12 cellular contexts compared by ENCODE assay signal in the genomic region with DNA sequence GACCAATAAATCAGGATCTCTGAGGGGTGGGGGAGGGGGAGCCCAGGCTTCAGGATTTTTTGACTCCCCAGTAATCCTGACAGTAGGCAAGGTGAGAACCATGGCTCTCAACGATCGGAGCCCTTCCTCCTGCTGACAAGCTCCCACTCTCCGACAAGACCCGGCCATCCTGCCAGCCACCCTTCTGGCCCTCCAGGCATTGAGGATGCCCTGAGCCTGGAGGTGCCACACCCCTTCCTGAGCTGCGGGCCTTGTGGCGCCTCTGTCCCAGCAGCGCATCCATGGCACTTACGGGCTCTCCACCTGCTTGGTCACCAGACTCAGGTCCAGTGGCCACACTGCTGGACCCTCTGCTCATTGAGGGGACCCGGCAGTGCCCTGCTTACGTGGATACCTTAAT. TPM values are rescaled to one million over a fixed set of nuclear protein-coding genes. Genes with fewer than 3 reads are reported as not detected.
A peak's percentile ranks its signal among the peaks of the same experiment; 100 is the strongest.
DNase-seq lines count a peak whose midpoint lies in the region; ATAC-seq and TF ChIP-seq lines count a peak whose summit lies in the region.
"Had no signal": no experiment of that assay in that cellular context is flagged by ENCODE, and none has a peak within 500 bp of the region (broad histone marks: within the 10 kb centered on the region; RNA-seq: fewer than 3 reads in every experiment).

No MANE protein-coding gene starts in this region.

- no peak overlapping the region for H3K4me3 ChIP-seq in GM23248
- H3K4me3 ChIP-seq in ascending aorta = no peak overlapping the region
- H3K4me3 ChIP-seq in mesenchymal stem cell (ENCODE audit: insufficient read depth in 1 of 2, low read depth in 1 of 2, low read length in 2 of 2) = no peak overlapping the region
- H3K4me3 ChIP-seq: lung had no signal

- peak overlapping the region; percentile 56 for H3K9ac ChIP-seq in GM23248
- peak overlapping the region; percentile 78 for H3K9ac ChIP-seq in mesenchymal stem cell (ENCODE audit: low read length)

- H3K79me1 ChIP-seq in mesenchymal stem cell (replicated peaks; ENCODE audit: low read length, poor library complexity, severe bottlenecking) = peaks cover 15% of the 10 kb centered on the region

- H3K4me3 Mint-ChIP-seq in stimulated activated effector memory CD8-positive, alpha-beta T cell treated with anti-CD3 and anti-CD28 coated beads, Interleukin-12 subunit alpha, Interleukin-12 subunit beta, amount 100 ng/mL, for 72 hours = no peak overlapping the region
- H3K4me3 Mint-ChIP-seq: activated CD8-positive, alpha-beta T cell treated with anti-CD3 and anti-CD28 coated beads for 36 hours; stimulated activated naive CD8-positive, alpha-beta T cell treated with anti-CD3 and anti-CD28 coated beads, Interleukin-15, amount 100 ng/mL, for 72 hours had no signal

- H3K4me1 ChIP-seq in GM23248 (ENCODE audit: insufficient read depth) (peaks cover 40% of the 10 kb centered on the region), ascending aorta (peaks cover 13 to 42% of the 10 kb centered on the region in 2 donors), mesenchymal stem cell (ENCODE audit: control insufficient read depth, insufficient read depth, low read depth, low read length) (peaks cover 32% of the 10 kb centered on the region)

- 91 to 95% methylated on average over 10 of the region's 10 CpGs for WGBS in GM23248 (ENCODE audit: low coverage in 1 of 2, low lambda C conversion rate in 2 of 2, missing lambda C conversion rate in 2 of 2), 2 experiments
- WGBS in mesenchymal stem cell = 98% methylated on average over 8 of the region's 10 CpGs

- H3K9me3 Mint-ChIP-seq in stimulated activated effector memory CD8-positive, alpha-beta T cell treated with anti-CD3 and anti-CD28 coated beads, Interleukin-12 subunit alpha, Interleukin-12 subunit beta, amount 100 ng/mL, for 72 hours = no peaks in the 10 kb centered on the region

- in situ Hi-C loops in GM23248 (cut with MboI) = no loop called here

- H4K20me1 ChIP-seq in GM23248 (ENCODE audit: insufficient read depth) = no peaks in the 10 kb centered on the region

- H3F3A ChIP-seq in GM23248 (ENCODE audit: insufficient read depth) = peaks cover 37% of the 10 kb centered on the region

- H3K27me3 ChIP-seq in GM23248 (replicated peaks; ENCODE audit: insufficient read depth) (no peaks in the 10 kb centered on the region), ascending aorta (no peaks in the 10 kb centered on the region), mesenchymal stem cell (ENCODE audit: control insufficient read depth in 1 of 2, insufficient read depth in 1 of 2, low read length in 2 of 2) (no peaks in the 10 kb centered on the region)

- H3K4me1 Mint-ChIP-seq in stimulated activated effector memory CD8-positive, alpha-beta T cell treated with anti-CD3 and anti-CD28 coated beads, Interleukin-12 subunit alpha, Interleukin-12 subunit beta, amount 100 ng/mL, for 72 hours = peaks cover 23% of the 10 kb centered on the region

- H2AFZ ChIP-seq in GM23248 = no peak overlapping the region
- H2AFZ ChIP-seq in mesenchymal stem cell (ENCODE audit: low read depth, low read length) = no peak overlapping the region

- H4K8ac ChIP-seq in mesenchymal stem cell (ENCODE audit: low read length) = peak overlapping the region; percentile 83

- peaks cover 7% of the 10 kb centered on the region; the same call in 1 of the 2 replicates for H3K36me3 ChIP-seq in GM23248 (ENCODE audit: low read depth)
- H3K36me3 ChIP-seq in ascending aorta = no peaks in the 10 kb centered on the region
- peaks cover 27 to 33% of the 10 kb centered on the region in 2 experiments for H3K36me3 ChIP-seq in mesenchymal stem cell (ENCODE audit: control insufficient read depth in 1 of 2, insufficient read depth in 2 of 2, low read depth in 1 of 2, low read length in 2 of 2)

- peak overlapping the region; percentile 45 for H4K91ac ChIP-seq in mesenchymal stem cell (ENCODE audit: low read length)

- H3K4ac ChIP-seq in mesenchymal stem cell (ENCODE audit: low read depth in 1 of 2, low read length in 2 of 2) = peak overlapping the region; percentile 10 to 12

- H3K4me2 ChIP-seq in GM23248 (ENCODE audit: unreplicated experiment) (peak overlapping the region; percentile 66), mesenchymal stem cell (ENCODE audit: low read length, poor library complexity, severe bottlenecking) (no peak overlapping the region)

- H3K14ac ChIP-seq in mesenchymal stem cell (ENCODE audit: low read length in 2 of 2) = peak overlapping the region in 1 of 2 experiments; percentile 81

- no peak overlapping the region for H3K23ac ChIP-seq in mesenchymal stem cell (ENCODE audit: low read length in 2 of 2)

- H2BK120ac ChIP-seq in mesenchymal stem cell (ENCODE audit: low read depth, low read length) = peak overlapping the region; percentile 84

- H2BK5ac ChIP-seq in mesenchymal stem cell (ENCODE audit: low read depth, low read length, poor library complexity, severe bottlenecking) = no peak overlapping the region

- no peaks in the 10 kb centered on the region for H3K9me2 ChIP-seq in GM23248 (ENCODE audit: insufficient read depth)

- H3K9me3 ChIP-seq in GM23248 (ENCODE audit: low read depth) (no peaks in the 10 kb centered on the region), ascending aorta (no peaks in the 10 kb centered on the region), mesenchymal stem cell (ENCODE audit: control insufficient read depth, low read length) (peaks cover 11% of the 10 kb centered on the region)

- intact Hi-C loops in ascending aorta (cut with DNase I) = no loop called here

- peak overlapping the region; percentile 37 to 82 for H2BK12ac ChIP-seq in mesenchymal stem cell (ENCODE audit: low read length in 2 of 2)

- H3K18ac ChIP-seq in mesenchymal stem cell (ENCODE audit: low read depth in 1 of 2, low read length in 2 of 2) = peak overlapping the region; percentile 69 to 73

- peaks cover 87% of the 10 kb centered on the region for H3K79me2 ChIP-seq in GM23248 (ENCODE audit: insufficient read depth)

- no peak for DNase-seq in GM23248
- DNase-seq in ascending aorta (ENCODE audit: low spot score in 2 of 2) = no peak
- no peak for DNase-seq in mesenchymal stem cell
- DNase-seq in stimulated activated effector memory CD8-positive, alpha-beta T cell treated with anti-CD3 and anti-CD28 coated beads, Interleukin-12 subunit alpha, Interleukin-12 subunit beta, amount 100 ng/mL, for 72 hours (ENCODE audit: low spot score in 2 of 2) = no peak
- no peak for DNase-seq in GM19238 (ENCODE audit: insufficient read length, low spot score)
- no peak for DNase-seq in HUDEP-2 (lab: John Stamatoyannopoulos, UW; ENCODE audit: unreplicated experiment in 76 of 76)
- DNase-seq in NCI-H1417 (lab: John Stamatoyannopoulos, UW) = no peak
- DNase-seq: activated CD8-positive, alpha-beta T cell treated with anti-CD3 and anti-CD28 coated beads for 36 hours; stimulated activated naive CD8-positive, alpha-beta T cell treated with anti-CD3 and anti-CD28 coated beads, Interleukin-15, amount 100 ng/mL, for 72 hours had no signal

- no peak overlapping the region for H2BK15ac ChIP-seq in mesenchymal stem cell (ENCODE audit: low read depth, poor library complexity, severe bottlenecking)

- peak overlapping the region; percentile 87 for H3K27ac Mint-ChIP-seq in stimulated activated effector memory CD8-positive, alpha-beta T cell treated with anti-CD3 and anti-CD28 coated beads, Interleukin-12 subunit alpha, Interleukin-12 subunit beta, amount 100 ng/mL, for 72 hours
- H3K27ac Mint-ChIP-seq: activated CD8-positive, alpha-beta T cell treated with anti-CD3 and anti-CD28 coated beads for 36 hours; activated T-helper 2 cell treated with anti-CD3 and anti-CD28 coated beads, Interferon-gamma antibody, Interleukin-2, Interleukin-4, amounts not matched to agents 10 μg/mL and 5 μg/mL and 100 μg/mL, durations not matched to agents 14 hours and 24 hours and 36 hours had no signal

- no peak for TF ChIP-seq CTCF in ascending aorta (IDR thresholded peaks at IDR 0.05)

- peak overlapping the region; percentile 4 for H2AK5ac ChIP-seq in mesenchymal stem cell (ENCODE audit: low read length, severe bottlenecking)

- no peaks in the 10 kb centered on the region for H3K36me3 Mint-ChIP-seq in stimulated activated effector memory CD8-positive, alpha-beta T cell treated with anti-CD3 and anti-CD28 coated beads, Interleukin-12 subunit alpha, Interleukin-12 subunit beta, amount 100 ng/mL, for 72 hours

- no peak for ATAC-seq in stimulated activated effector memory CD8-positive, alpha-beta T cell treated with anti-CD3 and anti-CD28 coated beads, Interleukin-12 subunit alpha, Interleukin-12 subunit beta, amount 100 ng/mL, for 72 hours
- ATAC-seq in GM19467 (IDR thresholded peaks at IDR 0.05; ENCODE audit: unreplicated experiment) = no peak
- ATAC-seq: activated CD8-positive, alpha-beta T cell treated with anti-CD3 and anti-CD28 coated beads for 36 hours; stimulated activated naive CD8-positive, alpha-beta T cell treated with anti-CD3 and anti-CD28 coated beads, Interleukin-15, amount 100 ng/mL, for 72 hours had no signal

- H3K27ac ChIP-seq in GM23248 (peak overlapping the region; percentile 79), ascending aorta (peak overlapping the region; percentile 74 to 85), mesenchymal stem cell (ENCODE audit: low read length, poor library complexity, severe bottlenecking) (peak overlapping the region; percentile 82)

RNA-seq across cellular contexts. Expression of a gene that starts 46.0 kb away (rescaled TPM):
- 58.7 and 59.2 TPM in 2 replicates for total RNA-seq in GM23248 (2014; rRNA removed; shearing (Covaris generic))
- 184 and 194 TPM in 2 replicates for polyA plus RNA-seq in GM23248 (2016; fragmentation: Nextera tagmentation; extraction: Ambion mirVana)
- 101 TPM for total RNA-seq in ascending aorta
- 81.2 TPM for polyA plus RNA-seq in mesenchymal stem cell (2013, experiment 1 of 2)
- 81.4 TPM for polyA plus RNA-seq in mesenchymal stem cell (2013, experiment 2 of 2)
